ENCODE assay signal across 18 cellular contexts in genomic region chr1:153466908-153467307, GRCh38. TPM values are rescaled to one million over a fixed set of nuclear protein-coding genes. Genes with fewer than 3 reads are reported as not detected.
A peak's percentile ranks its signal among the peaks of the same experiment; 100 is the strongest.
DNase-seq lines count a peak whose midpoint lies in the region; ATAC-seq and TF ChIP-seq lines count a peak whose summit lies in the region.
"Had no signal": no experiment of that assay in that cellular context is flagged by ENCODE, and none has a peak within 500 bp of the region (broad histone marks: within the 10 kb centered on the region; RNA-seq: fewer than 3 reads in every experiment).

No MANE protein-coding gene starts in this region.

- H3K4me1 Mint-ChIP-seq in stimulated activated memory B cell treated with anti-CD40 and anti-IgM and Interleukin-4, amounts not matched to agents 10 μg/mL and 1 μg/mL and 100 μg/mL, for 72 hours, result no peaks in the 10 kb centered on the region

- ATAC-seq in stimulated activated memory B cell treated with anti-CD40 and anti-IgM and Interleukin-4, amounts not matched to agents 10 μg/mL and 1 μg/mL and 100 μg/mL, for 72 hours, result no peak
- ATAC-seq: GM12878, Right ventricle myocardium inferior had no signal

- H3K36me3 Mint-ChIP-seq in stimulated activated memory B cell treated with anti-CD40 and anti-IgM and Interleukin-4, amounts not matched to agents 10 μg/mL and 1 μg/mL and 100 μg/mL, for 72 hours, result no peaks in the 10 kb centered on the region
- H3K36me3 Mint-ChIP-seq: CD4-positive, CD25-positive, alpha-beta regulatory T cell had no signal

- peaks cover 9% of the 10 kb centered on the region for H3K9me3 ChIP-seq in mesenchymal stem cell (ENCODE audit: control insufficient read depth, low read length)

- no peak overlapping the region for H3K9ac ChIP-seq in mesenchymal stem cell (ENCODE audit: low read length)

- H3K27ac Mint-ChIP-seq in stimulated activated memory B cell treated with anti-CD40 and anti-IgM and Interleukin-4, amounts not matched to agents 10 μg/mL and 1 μg/mL and 100 μg/mL, for 72 hours, result no peak overlapping the region
- H3K27ac Mint-ChIP-seq: CD4-positive, CD25-positive, alpha-beta regulatory T cell had no signal

- H2BK15ac ChIP-seq in mesenchymal stem cell (ENCODE audit: low read depth, poor library complexity, severe bottlenecking), result no peak overlapping the region

- H3K4ac ChIP-seq in mesenchymal stem cell (ENCODE audit: low read depth in 1 of 2, low read length in 2 of 2), result no peak overlapping the region

- DNase-seq in AG10803 (ENCODE audit: low read depth) (peak; percentile 3), HT1080 (ENCODE audit: low read depth) (peak; percentile 12), cardiac fibroblast (ENCODE audit: low read depth in 2 of 2) (peak; percentile 52 to 74), mesenchymal stem cell (no peak), putamen (ENCODE audit: low spot score) (no peak), NCI-H510A treated with DMSO at 0.1 percent for 48 hours (lab: John Stamatoyannopoulos, UW) (no peak), SIG-M5 treated with dmso at 0.1 percent for 504 hours (lab: John Stamatoyannopoulos, UW; ENCODE audit: unreplicated experiment) (no peak)
- DNase-seq: 8988T; CD4-positive, CD25-positive, alpha-beta regulatory T cell; DMS53; Kasumi-1; NCI-H1105 treated with DMSO at 0.1 percent for 48 hours; NCI-H187; NCI-H446; NCI-H748 treated with DMSO at 0.1 percent for 48 hours had no signal

- whole genome bisulfite sequencing in mesenchymal stem cell, result 77% methylated on average over 3 of the region's 5 CpGs

- no peak overlapping the region for H4K8ac ChIP-seq in mesenchymal stem cell (ENCODE audit: low read length)

- no peaks in the 10 kb centered on the region for H3K79me1 ChIP-seq in mesenchymal stem cell (replicated peaks; ENCODE audit: low read length, poor library complexity, severe bottlenecking)

- H3K27ac ChIP-seq in mesenchymal stem cell (ENCODE audit: low read length, poor library complexity, severe bottlenecking), result no peak overlapping the region

- H3K23ac ChIP-seq in mesenchymal stem cell (ENCODE audit: low read length in 2 of 2), result no peak overlapping the region

- H3K36me3 ChIP-seq in mesenchymal stem cell (ENCODE audit: control insufficient read depth in 1 of 2, insufficient read depth in 2 of 2, low read depth in 1 of 2, low read length in 2 of 2), result no peaks in the 10 kb centered on the region

- H4K91ac ChIP-seq in mesenchymal stem cell (ENCODE audit: low read length), result no peak overlapping the region

- H2AFZ ChIP-seq in mesenchymal stem cell (ENCODE audit: low read depth, low read length), result no peak overlapping the region

- no peak overlapping the region for H3K18ac ChIP-seq in mesenchymal stem cell (ENCODE audit: low read depth in 1 of 2, low read length in 2 of 2)

- H3K4me3 ChIP-seq in AG10803 (ENCODE audit: low read length) (no peak overlapping the region), cardiac fibroblast (replicated peaks in 1 of 2; ENCODE audit: low read depth in 2 of 2, low read length in 2 of 2) (no peak overlapping the region), mesenchymal stem cell (ENCODE audit: insufficient read depth in 1 of 2, low read depth in 1 of 2, low read length in 2 of 2) (no peak overlapping the region)
- H3K4me3 ChIP-seq: GM12878 had no signal

- no peak overlapping the region for H3K4me2 ChIP-seq in mesenchymal stem cell (ENCODE audit: low read length, poor library complexity, severe bottlenecking)

- no peak overlapping the region for H2BK5ac ChIP-seq in mesenchymal stem cell (ENCODE audit: low read depth, low read length, poor library complexity, severe bottlenecking)

- H3K27me3 Mint-ChIP-seq in stimulated activated memory B cell treated with anti-CD40 and anti-IgM and Interleukin-4, amounts not matched to agents 10 μg/mL and 1 μg/mL and 100 μg/mL, for 72 hours, result peaks cover 48% of the 10 kb centered on the region

- peaks cover 5% of the 10 kb centered on the region for H3K9me3 Mint-ChIP-seq in stimulated activated memory B cell treated with anti-CD40 and anti-IgM and Interleukin-4, amounts not matched to agents 10 μg/mL and 1 μg/mL and 100 μg/mL, for 72 hours

- H3K27me3 ChIP-seq in mesenchymal stem cell (ENCODE audit: control insufficient read depth in 1 of 2, insufficient read depth in 1 of 2, low read length in 2 of 2), result peaks cover 12 to 16% of the 10 kb centered on the region in 2 experiments

- no peak overlapping the region for H2BK12ac ChIP-seq in mesenchymal stem cell (ENCODE audit: low read length in 2 of 2)

- H3K14ac ChIP-seq in mesenchymal stem cell (ENCODE audit: low read length in 2 of 2), result no peak overlapping the region

- H3K4me3 Mint-ChIP-seq in stimulated activated memory B cell treated with anti-CD40 and anti-IgM and Interleukin-4, amounts not matched to agents 10 μg/mL and 1 μg/mL and 100 μg/mL, for 72 hours, result no peak overlapping the region
- H3K4me3 Mint-ChIP-seq: CD4-positive, CD25-positive, alpha-beta regulatory T cell had no signal

- no peaks in the 10 kb centered on the region for H3K4me1 ChIP-seq in mesenchymal stem cell (ENCODE audit: control insufficient read depth, insufficient read depth, low read depth, low read length)

- peak overlapping the region; percentile 19 for H2BK120ac ChIP-seq in mesenchymal stem cell (ENCODE audit: low read depth, low read length)

- TF ChIP-seq CTCF in AG10803 (conservative IDR thresholded peaks at IDR 0.05; ENCODE audit: low read length), result no peak
- TF ChIP-seq CTCF in cardiac fibroblast (IDR thresholded peaks at IDR 0.05; ENCODE audit: low read depth, low read length), result no peak

- no peak overlapping the region for H2AK5ac ChIP-seq in mesenchymal stem cell (ENCODE audit: low read length, severe bottlenecking)

RNA-seq across cellular contexts. Expression of gene S100A7, which starts 6.5 kb away (rescaled TPM):
- total RNA-seq in HT1080 (2014; rRNA removed; shearing (Covaris generic)), result not detected in 2 replicates
- not detected in 2 replicates for polyA plus RNA-seq in HT1080 (2015; cell fraction: cytosol; rRNA removed)
- not detected in 2 replicates for polyA plus RNA-seq in HT1080 (2015; cell fraction: nucleus; rRNA removed)
- polyA plus RNA-seq in mesenchymal stem cell (2013, experiment 1 of 2), result not detected
- not detected for polyA plus RNA-seq in mesenchymal stem cell (2013, experiment 2 of 2)
- total RNA-seq: CD4-positive, CD25-positive, alpha-beta regulatory T cell; GM12878; Right ventricle myocardium inferior had no signal
- polyA plus RNA-seq: CD4-positive, CD25-positive, alpha-beta regulatory T cell; GM12878 had no signal

RNA-seq across cellular contexts. Expression of gene S100A7A, which starts 50.6 kb away (rescaled TPM):
- not detected in 2 replicates for total RNA-seq in HT1080 (2014; rRNA removed; shearing (Covaris generic))
- polyA plus RNA-seq in HT1080 (2015; cell fraction: cytosol; rRNA removed), result not detected in 2 replicates
- polyA plus RNA-seq in HT1080 (2015; cell fraction: nucleus; rRNA removed), result not detected in 2 replicates
- not detected for polyA plus RNA-seq in mesenchymal stem cell (2013, experiment 1 of 2)
- not detected for polyA plus RNA-seq in mesenchymal stem cell (2013, experiment 2 of 2)
- total RNA-seq: CD4-positive, CD25-positive, alpha-beta regulatory T cell; GM12878; Right ventricle myocardium inferior had no signal
- polyA plus RNA-seq: CD4-positive, CD25-positive, alpha-beta regulatory T cell; GM12878 had no signal

Comparison
In these comparisons a context has a peak if more than half of its experiments do, and no peak if none do; other contexts are left out.
1. DNase-seq: peak in AG10803 (single experiment), HT1080 (single experiment) and cardiac fibroblast (2 of 2); none in mesenchymal stem cell (single experiment), putamen (single experiment), NCI-H510A treated with DMSO at 0.1 percent for 48 hours (single experiment) and SIG-M5 treated with dmso at 0.1 percent for 504 hours (single experiment).